Comparison of ENCODE assay signal across 10 cellular contexts in the genomic region with DNA sequence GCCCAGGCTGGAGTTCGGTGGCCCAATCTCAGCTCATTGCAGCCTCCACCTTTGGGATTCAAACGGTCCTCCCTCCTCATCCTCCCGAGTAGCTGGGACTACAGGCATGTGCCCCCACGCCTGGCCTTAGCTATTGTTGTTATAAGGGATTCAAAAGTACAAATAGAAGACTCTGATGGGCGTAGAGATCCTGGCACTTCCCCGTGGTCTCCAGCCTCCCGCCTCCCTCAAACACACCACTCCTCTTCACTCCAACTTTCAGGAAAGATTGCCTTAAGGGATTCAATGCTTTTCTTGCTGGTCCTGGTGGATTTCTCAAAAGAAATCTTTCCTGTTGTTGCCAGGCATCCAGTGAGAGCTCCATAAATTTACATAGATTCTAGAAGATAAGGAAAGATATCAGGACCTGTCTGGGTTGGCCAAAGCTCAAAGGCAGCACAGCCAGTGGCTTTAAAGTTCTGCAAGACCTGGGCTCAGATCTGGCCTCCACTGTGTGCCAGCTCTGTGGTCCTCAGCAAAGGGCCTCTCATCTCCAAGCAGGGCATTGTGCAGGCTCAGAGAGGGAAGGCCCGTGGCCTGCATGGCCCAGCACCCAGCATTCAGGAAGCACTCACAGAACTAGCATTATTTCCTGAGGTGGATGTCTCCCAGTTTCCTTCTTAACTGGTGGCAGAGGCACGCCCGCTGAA. TPM values are rescaled to one million over a fixed set of nuclear protein-coding genes. Genes with fewer than 3 reads are reported as not detected.
DNase-seq lines count a peak whose midpoint lies in the region; ATAC-seq and TF ChIP-seq lines count a peak whose summit lies in the region.
"Had no signal": no experiment of that assay in that cellular context is flagged by ENCODE, and none has a peak within 500 bp of the region (broad histone marks: within the 10 kb centered on the region; RNA-seq: fewer than 3 reads in every experiment).

No MANE protein-coding gene starts in this region.

- H3K9ac ChIP-seq in colonic mucosa (ENCODE audit: low read depth in 2 of 2, low read length in 2 of 2): no peak overlapping the region

- no peak for TF ChIP-seq POLR2A in vagina (IDR thresholded peaks at IDR 0.05)

- peaks cover 27% of the 10 kb centered on the region for H3K27me3 ChIP-seq in colonic mucosa
- H3K27me3 ChIP-seq in vagina: no peaks in the 10 kb centered on the region

- H3K9me3 Mint-ChIP-seq in natural killer cell: no peaks in the 10 kb centered on the region
- no peaks in the 10 kb centered on the region for H3K9me3 Mint-ChIP-seq in natural killer cell treated with Interleukin-12 subunit alpha and Interleukin-12 subunit beta and Interleukin-15 and Interleukin-18, amount 100 ng/mL, for 72 hours
- peaks cover 0 to 2% (median 0%) of the 10 kb centered on the region in 7 donors for H3K9me3 Mint-ChIP-seq in naive B cell

- peaks cover 15 to 34% of the 10 kb centered on the region in 2 donors for H3K27me3 Mint-ChIP-seq in natural killer cell (ENCODE audit: low read depth in 2 of 2)
- peaks cover 23 to 27% of the 10 kb centered on the region in 2 donors for H3K27me3 Mint-ChIP-seq in natural killer cell treated with Interleukin-12 subunit alpha and Interleukin-12 subunit beta and Interleukin-15 and Interleukin-18, amount 100 ng/mL, for 72 hours
- H3K27me3 Mint-ChIP-seq in naive B cell: peaks cover 17 to 55% (median 39%) of the 10 kb centered on the region in 3 donors

- DNase-seq in natural killer cell (no peak), colonic mucosa (no peak), naive B cell (no peak), vagina (ENCODE audit: extremely low spot score in 2 of 2) (no peak), superior temporal gyrus (ENCODE audit: extremely low spot score) (no peak)
- DNase-seq in natural killer cell treated with Interleukin-12 subunit alpha and Interleukin-12 subunit beta and Interleukin-15 and Interleukin-18, amount 100 ng/mL, for 72 hours (ENCODE audit: low spot score): no peak
- DNase-seq: activated effector memory CD4-positive, alpha-beta T cell treated with Interleukin-2 at 50 U/mL for 16 hours; NCI-H1048 had no signal

- no peaks in the 10 kb centered on the region for H3K36me3 Mint-ChIP-seq in natural killer cell
- H3K36me3 Mint-ChIP-seq in natural killer cell treated with Interleukin-12 subunit alpha and Interleukin-12 subunit beta and Interleukin-15 and Interleukin-18, amount 100 ng/mL, for 72 hours: no peaks in the 10 kb centered on the region
- H3K36me3 Mint-ChIP-seq in naive B cell: no peaks in the 10 kb centered on the region

- H3K9me3 ChIP-seq in colonic mucosa: no peaks in the 10 kb centered on the region
- H3K9me3 ChIP-seq in vagina: no peaks in the 10 kb centered on the region

- H3K4me3 ChIP-seq in colonic mucosa: peak overlapping the region; percentile 44
- peak overlapping the region; percentile 50 to 62 for H3K4me3 ChIP-seq in vagina

- no peak overlapping the region for H3K27ac Mint-ChIP-seq in natural killer cell
- no peak overlapping the region for H3K27ac Mint-ChIP-seq in natural killer cell treated with Interleukin-12 subunit alpha and Interleukin-12 subunit beta and Interleukin-15 and Interleukin-18, amount 100 ng/mL, for 72 hours
- no peak overlapping the region for H3K27ac Mint-ChIP-seq in naive B cell

- TF ChIP-seq CTCF in natural killer cell (IDR thresholded peaks at IDR 0.05) (no peak), colonic mucosa (IDR thresholded peaks at IDR 0.05) (no peak), vagina (IDR thresholded peaks at IDR 0.05) (no peak)

- H3K4me1 Mint-ChIP-seq in natural killer cell (no peaks in the 10 kb centered on the region), naive B cell (peaks cover 8 to 9% (median 9%) of the 10 kb centered on the region in 3 donors)
- H3K4me1 Mint-ChIP-seq in natural killer cell treated with Interleukin-12 subunit alpha and Interleukin-12 subunit beta and Interleukin-15 and Interleukin-18, amount 100 ng/mL, for 72 hours (ENCODE audit: low read depth in 2 of 2): peaks cover 3 to 5% of the 10 kb centered on the region in 2 donors

- no peaks in the 10 kb centered on the region for H3K4me1 ChIP-seq in colonic mucosa
- peaks cover 27% of the 10 kb centered on the region for H3K4me1 ChIP-seq in vagina

- intact Hi-C loops in natural killer cell (cut with micrococcal nuclease): no loop called here
- intact Hi-C loops in colonic mucosa (cut with DNase I): no loop called here
- intact Hi-C loops in vagina (cut with DNase I): no loop called here

- ATAC-seq in natural killer cell: no peak
- no peak for ATAC-seq in natural killer cell treated with Interleukin-12 subunit alpha and Interleukin-12 subunit beta and Interleukin-15 and Interleukin-18, amount 100 ng/mL, for 72 hours
- no peak for ATAC-seq in naive B cell (ENCODE audit: low read depth in 2 of 2)
- no peak for ATAC-seq in GM18861 (IDR thresholded peaks at IDR 0.05; ENCODE audit: unreplicated experiment)
- ATAC-seq in GM21528 (IDR thresholded peaks at IDR 0.05; ENCODE audit: low FRiP score, unreplicated experiment): no peak

- H3K27ac ChIP-seq in colonic mucosa (no peak overlapping the region), vagina (no peak overlapping the region)

- peak overlapping the region; percentile 62 for H3K4me3 Mint-ChIP-seq in natural killer cell
- H3K4me3 Mint-ChIP-seq in natural killer cell treated with Interleukin-12 subunit alpha and Interleukin-12 subunit beta and Interleukin-15 and Interleukin-18, amount 100 ng/mL, for 72 hours: no peak overlapping the region
- peak overlapping the region in 7 of 8 donors; percentile 5 to 82 (median 73) for H3K4me3 Mint-ChIP-seq in naive B cell

- H3K36me3 ChIP-seq in colonic mucosa (no peaks in the 10 kb centered on the region), vagina (no peaks in the 10 kb centered on the region)

RNA-seq across cellular contexts. Expression of a gene that starts 1.1 kb away (rescaled TPM):
- not detected for total RNA-seq in natural killer cell
- total RNA-seq in natural killer cell treated with Interleukin-12 subunit alpha and Interleukin-12 subunit beta and Interleukin-15 and Interleukin-18, amount 100 ng/mL, for 72 hours: not detected
- 1 to 10 TPM; 3.6 to 4.0 TPM for total RNA-seq in colonic mucosa
- polyA plus RNA-seq in naive B cell (ENCODE audit: low read depth in 6 of 6): not detected
- 16.2 TPM for total RNA-seq in vagina

RNA-seq across cellular contexts. Expression of a gene that starts 28.0 kb away (rescaled TPM):
- total RNA-seq in natural killer cell (100 to 1,000 TPM; 125 to 133 (median 132) TPM), colonic mucosa (10 to 100 TPM; 32.2 to 43.8 TPM), vagina (70.2 TPM)
- total RNA-seq in natural killer cell treated with Interleukin-12 subunit alpha and Interleukin-12 subunit beta and Interleukin-15 and Interleukin-18, amount 100 ng/mL, for 72 hours: 100 to 1,000 TPM in 1 of 2 donors, 10 to 100 TPM in 1; 66.2 to 121 TPM
- 10 to 100 TPM in 5 of 6 donors, 1 to 10 TPM in 1; 8.8 to 27.6 (median 18.3) TPM for polyA plus RNA-seq in naive B cell (ENCODE audit: low read depth in 6 of 6)
